Comparison of ENCODE assay signal across 26 cellular contexts in genomic region chr1:230399321-230400006, GRCh38. TPM values are rescaled to one million over a fixed set of nuclear protein-coding genes. Genes with fewer than 3 reads are reported as not detected.
"Had no signal": no experiment of that assay in that cellular context is flagged by ENCODE, and none has a peak within 500 bp of the region (broad histone marks: within the 10 kb centered on the region; RNA-seq: fewer than 3 reads in every experiment).

No MANE protein-coding gene starts in this region.

- H3K27ac ChIP-seq: gastroesophageal sphincter, spleen, testis, transverse colon, WERI-Rb-1 had no signal

- ATAC-seq: activated T-helper 17 cell treated with anti-CD3 and anti-CD28 coated beads, Interleukin-2, amount 50 U/mL, for 72 hours; gastroesophageal sphincter; naive thymus-derived CD4-positive, alpha-beta T cell; right cardiac atrium had no signal

- H3K4me3 ChIP-seq: gastroesophageal sphincter, spleen, testis, transverse colon had no signal

- H3K4me1 Mint-ChIP-seq: activated CD4-positive, alpha-beta memory T cell treated with anti-CD3 and anti-CD28 coated beads, Interleukin-2, amount 10 ng/mL, durations not matched to agents 7 days and 5 days; activated CD4-positive, alpha-beta T cell treated with anti-CD3 and anti-CD28 coated beads, Interleukin-2, amount 10 ng/mL, durations not matched to agents 7 days and 5 days; activated T-helper 17 cell treated with anti-CD3 and anti-CD28 coated beads, Interleukin-2, amount 50 U/mL, for 72 hours; memory B cell had no signal

- H3K27me3 ChIP-seq: testis, transverse colon had no signal

- DNase-seq: activated CD4-positive, alpha-beta memory T cell treated with anti-CD3 and anti-CD28 coated beads, Interleukin-2, amount 10 ng/mL, durations not matched to agents 7 days and 5 days; activated CD4-positive, alpha-beta T cell treated with anti-CD3 and anti-CD28 coated beads, Interleukin-2, amount 10 ng/mL, durations not matched to agents 7 days and 5 days; activated CD4-positive, CD25-positive, alpha-beta regulatory T cell treated with anti-CD3 and anti-CD28 coated beads, Interleukin-2, amount 50 U/mL, for 72 hours; activated CD8-positive, alpha-beta memory T cell treated with anti-CD3 and anti-CD28 coated beads, Interleukin-2, amount 50 U/mL, for 48 hours; activated gamma-delta T cell treated with Interleukin-2 at 50 U/mL for 16 hours; activated naive CD4-positive, alpha-beta T cell treated with anti-CD3 and anti-CD28 coated beads, Interleukin-2, amount 50 U/mL, for 16 hours; activated T-cell treated with anti-CD3 and anti-CD28 coated beads, Interleukin-2, amount 50 U/mL, for 24 hours; central memory CD4-positive, alpha-beta T cell; dermis blood vessel endothelial cell; effector CD8-positive, alpha-beta T cell; erythroblast; midbrain; naive thymus-derived CD4-positive, alpha-beta T cell; right cardiac atrium; spleen; stimulated activated naive CD4-positive, alpha-beta T cell treated with Interleukin-2 at 50 U/mL for 16 hours; T1000; testis; transverse colon; WERI-Rb-1 had no signal

- H3K27ac Mint-ChIP-seq: activated CD4-positive, alpha-beta memory T cell treated with anti-CD3 and anti-CD28 coated beads, Interleukin-2, amount 10 ng/mL, durations not matched to agents 7 days and 5 days; activated CD4-positive, alpha-beta T cell treated with anti-CD3 and anti-CD28 coated beads, Interleukin-2, amount 10 ng/mL, durations not matched to agents 7 days and 5 days; activated T-cell treated with anti-CD3 and anti-CD28 coated beads, Interleukin-2, amount 50 U/mL, for 24 hours; activated T-helper 17 cell treated with anti-CD3 and anti-CD28 coated beads, Interleukin-2, amount 50 U/mL, for 72 hours; memory B cell; naive thymus-derived CD4-positive, alpha-beta T cell; T-helper 1 cell treated with Interleukin-12 subunit alpha and Interleukin-12 subunit beta and Interleukin-4 antibody, amounts not matched to agents 30 μg/mL and 1 μg/mL, for 36 hours had no signal

- H3K4me3 Mint-ChIP-seq: activated CD4-positive, alpha-beta memory T cell treated with anti-CD3 and anti-CD28 coated beads, Interleukin-2, amount 10 ng/mL, durations not matched to agents 7 days and 5 days; activated CD4-positive, alpha-beta T cell treated with anti-CD3 and anti-CD28 coated beads, Interleukin-2, amount 10 ng/mL, durations not matched to agents 7 days and 5 days; activated T-cell treated with anti-CD3 and anti-CD28 coated beads, Interleukin-2, amount 50 U/mL, for 24 hours; activated T-helper 17 cell treated with anti-CD3 and anti-CD28 coated beads, Interleukin-2, amount 50 U/mL, for 72 hours; memory B cell; naive thymus-derived CD4-positive, alpha-beta T cell; neural crest cell; T-helper 1 cell treated with Interleukin-12 subunit alpha and Interleukin-12 subunit beta and Interleukin-4 antibody, amounts not matched to agents 30 μg/mL and 1 μg/mL, for 36 hours had no signal

- H3K27me3 Mint-ChIP-seq: activated CD4-positive, alpha-beta memory T cell treated with anti-CD3 and anti-CD28 coated beads, Interleukin-2, amount 10 ng/mL, durations not matched to agents 7 days and 5 days; activated CD4-positive, alpha-beta T cell treated with anti-CD3 and anti-CD28 coated beads, Interleukin-2, amount 10 ng/mL, durations not matched to agents 7 days and 5 days had no signal

- H3K9me3 Mint-ChIP-seq: activated CD4-positive, alpha-beta memory T cell treated with anti-CD3 and anti-CD28 coated beads, Interleukin-2, amount 10 ng/mL, durations not matched to agents 7 days and 5 days; activated CD4-positive, alpha-beta T cell treated with anti-CD3 and anti-CD28 coated beads, Interleukin-2, amount 10 ng/mL, durations not matched to agents 7 days and 5 days; activated T-cell treated with anti-CD3 and anti-CD28 coated beads, Interleukin-2, amount 50 U/mL, for 24 hours; activated T-helper 17 cell treated with anti-CD3 and anti-CD28 coated beads, Interleukin-2, amount 50 U/mL, for 72 hours; neural crest cell; T-helper 1 cell treated with Interleukin-12 subunit alpha and Interleukin-12 subunit beta and Interleukin-4 antibody, amounts not matched to agents 30 μg/mL and 1 μg/mL, for 36 hours had no signal

RNA-seq across cellular contexts. Expression of gene PGBD5, which starts 26.7 kb away (rescaled TPM):
- total RNA-seq: activated CD4-positive, alpha-beta memory T cell treated with anti-CD3 and anti-CD28 coated beads, Interleukin-2, amount 10 ng/mL, durations not matched to agents 7 days and 5 days; activated CD4-positive, alpha-beta T cell treated with anti-CD3 and anti-CD28 coated beads, Interleukin-2, amount 10 ng/mL, durations not matched to agents 7 days and 5 days; fibroblast of villous mesenchyme had no signal
